10 cellular contexts compared by ENCODE assay signal in the genomic region with DNA sequence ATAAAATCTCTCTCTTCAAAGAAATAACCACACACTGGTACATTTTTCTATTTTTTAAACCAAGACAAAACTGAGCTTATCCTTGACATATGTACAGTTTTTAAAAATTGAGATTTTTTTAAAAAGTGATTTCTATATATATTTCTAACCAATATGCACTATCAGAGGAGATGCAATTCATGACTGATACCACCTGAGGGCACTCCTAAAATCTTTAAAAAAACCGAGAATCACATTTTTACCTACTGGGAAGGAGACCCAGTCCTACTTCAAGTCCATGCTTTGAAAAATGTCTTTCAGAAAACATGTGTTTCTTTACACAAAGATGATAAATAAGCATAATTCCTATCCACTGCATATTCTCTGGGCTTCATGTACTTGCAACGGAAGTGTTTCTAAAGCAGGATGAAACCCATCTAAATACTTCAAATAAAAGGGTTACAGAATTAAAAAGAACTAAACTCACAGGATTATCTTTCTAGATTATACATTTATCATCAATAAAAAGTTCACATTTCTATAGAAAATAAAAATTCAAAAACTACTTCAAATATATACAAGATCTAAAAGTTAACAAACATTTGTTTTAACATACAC.
DNase-seq lines count a peak whose midpoint lies in the region; ATAC-seq, FAIRE-seq and TF ChIP-seq lines count a peak whose summit lies in the region.
"Had no signal": no experiment of that assay in that cellular context is flagged by ENCODE, and none has a peak within 500 bp of the region (broad histone marks: within the 10 kb centered on the region; RNA-seq: fewer than 3 reads in every experiment).

No MANE protein-coding gene starts in this region.

- H3K27me3 Mint-ChIP-seq in activated T-helper 17 cell treated with anti-CD3 and anti-CD28 coated beads, Interleukin-2, amount 50 U/mL, for 72 hours, result peaks cover 6% of the 10 kb centered on the region

- H3K36me3 ChIP-seq in GM06990 (ENCODE audit: control insufficient read depth, insufficient read depth, low read length), result no peaks in the 10 kb centered on the region
- H3K36me3 ChIP-seq in bronchial epithelial cell (ENCODE audit: control insufficient read depth, insufficient read depth, low read length), result no peaks in the 10 kb centered on the region
- peaks cover 18% of the 10 kb centered on the region for H3K36me3 ChIP-seq in WERI-Rb-1
- H3K36me3 ChIP-seq: neutrophil had no signal

- no peak overlapping the region for H3K27ac ChIP-seq in WERI-Rb-1
- H3K27ac ChIP-seq: neutrophil, SJSA1 had no signal

- no peak overlapping the region for H3K4me3 Mint-ChIP-seq in activated T-helper 17 cell treated with anti-CD3 and anti-CD28 coated beads, Interleukin-2, amount 50 U/mL, for 72 hours

- H3K27ac Mint-ChIP-seq in activated T-helper 17 cell treated with anti-CD3 and anti-CD28 coated beads, Interleukin-2, amount 50 U/mL, for 72 hours, result no peak overlapping the region

- H3K4me3 ChIP-seq in GM06990 (replicated peaks; ENCODE audit: low read depth, low read length), result no peak overlapping the region
- no peak overlapping the region for H3K4me3 ChIP-seq in bronchial epithelial cell (ENCODE audit: low read depth, low read length)
- no peak overlapping the region for H3K4me3 ChIP-seq in WERI-Rb-1 (ENCODE audit: low read depth, low read length)
- H3K4me3 ChIP-seq: SJSA1 had no signal

- TF ChIP-seq CTCF in GM06990 (IDR thresholded peaks at IDR 0.05; ENCODE audit: insufficient read depth, low read length, poor library complexity, severe bottlenecking), result peak; percentile 55
- peak; percentile 33 for TF ChIP-seq CTCF in bronchial epithelial cell (IDR thresholded peaks at IDR 0.05; ENCODE audit: insufficient read depth, low read length, severe bottlenecking)
- TF ChIP-seq CTCF in WERI-Rb-1 (IDR thresholded peaks at IDR 0.05; ENCODE audit: low read depth, low read length), result no peak

- ATAC-seq in activated T-helper 17 cell treated with anti-CD3 and anti-CD28 coated beads, Interleukin-2, amount 50 U/mL, for 72 hours (replicated peaks), result no peak

- DNase-seq in GM06990 (ENCODE audit: extremely low read depth, insufficient read length) (no peak), MV-4-11 (lab: John Stamatoyannopoulos, UW) (peak; percentile 10), bronchial epithelial cell (ENCODE audit: low read depth) (peak; percentile 27), lung microvascular endothelial cell (ENCODE audit: low read depth in 2 of 2) (peak; percentile 43 to 46), WERI-Rb-1 (no peak), COLO668 (lab: John Stamatoyannopoulos, UW; ENCODE audit: unreplicated experiment) (no peak), amniotic stem cell (lab: John Stamatoyannopoulos, UW) (no peak)

- no peaks in the 10 kb centered on the region for H3K27me3 ChIP-seq in GM06990 (replicated peaks; ENCODE audit: control insufficient read depth, insufficient read depth, low read length)
- no peaks in the 10 kb centered on the region for H3K27me3 ChIP-seq in bronchial epithelial cell (ENCODE audit: control insufficient read depth, insufficient read depth, low read length)
- no peaks in the 10 kb centered on the region for H3K27me3 ChIP-seq in WERI-Rb-1 (ENCODE audit: insufficient read depth, low read depth, severe bottlenecking)
- H3K27me3 ChIP-seq: neutrophil, SJSA1 had no signal

- no peak for FAIRE-seq in bronchial epithelial cell (lab: Jason Lieb, UNC)

- H3K4me1 Mint-ChIP-seq in activated T-helper 17 cell treated with anti-CD3 and anti-CD28 coated beads, Interleukin-2, amount 50 U/mL, for 72 hours, result no peaks in the 10 kb centered on the region

- no peaks in the 10 kb centered on the region for H3K9me3 Mint-ChIP-seq in activated T-helper 17 cell treated with anti-CD3 and anti-CD28 coated beads, Interleukin-2, amount 50 U/mL, for 72 hours

- H3K36me3 Mint-ChIP-seq in activated T-helper 17 cell treated with anti-CD3 and anti-CD28 coated beads, Interleukin-2, amount 50 U/mL, for 72 hours (ENCODE audit: low read depth), result no peaks in the 10 kb centered on the region

- peaks cover 2% of the 10 kb centered on the region for H3K9me3 ChIP-seq in WERI-Rb-1 (ENCODE audit: severe bottlenecking)
- H3K9me3 ChIP-seq: neutrophil, SJSA1 had no signal

Comparison
In these comparisons a context has a peak if more than half of its experiments do, and no peak if none do; other contexts are left out.
1. DNase-seq: peak in MV-4-11 (single experiment), bronchial epithelial cell (single experiment) and lung microvascular endothelial cell (2 of 2); none in GM06990 (single experiment), WERI-Rb-1 (single experiment), COLO668 (single experiment) and amniotic stem cell (single experiment).